In the genomic region with DNA sequence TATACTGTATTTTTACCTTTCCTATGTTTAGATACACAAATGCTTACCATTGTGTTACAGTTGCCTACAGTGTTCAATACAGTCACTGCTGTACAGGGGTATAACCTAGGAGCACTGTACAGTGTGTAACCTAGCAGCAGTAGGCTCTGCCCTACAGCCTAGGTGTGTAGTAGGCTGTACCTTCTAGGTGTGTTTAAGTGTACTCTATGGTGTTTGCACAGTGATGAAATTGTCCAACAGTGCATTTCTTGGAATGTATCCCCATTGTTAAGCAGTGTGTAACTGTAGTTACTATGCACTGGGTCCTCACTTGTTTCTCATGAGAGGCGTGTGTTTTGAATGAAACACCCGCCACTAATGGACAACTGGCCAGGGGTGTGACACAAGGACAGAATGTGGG, we compare ENCODE assay signal across 8 cellular contexts.
"Had no signal": no experiment of that assay in that cellular context is flagged by ENCODE, and none has a peak within 500 bp of the region (broad histone marks: within the 10 kb centered on the region; RNA-seq: fewer than 3 reads in every experiment).

No MANE protein-coding gene starts in this region.

- H3K4me1 ChIP-seq: HAP-1 had no signal

- H3K27ac ChIP-seq: GM23248 had no signal

- H3K36me3 ChIP-seq: HAP-1 had no signal

- DNase-seq: GM23248, GOT3, H7, HFFc6, IMR-90 had no signal

- H2AFZ ChIP-seq: GM23248 had no signal

- H3K4me3 ChIP-seq: GM23248, HAP-1, K562 had no signal

- ATAC-seq: HCT116, K562 had no signal

- H3K9me3 ChIP-seq: HAP-1 had no signal
